8 cellular contexts compared by ENCODE assay signal in the genomic region with DNA sequence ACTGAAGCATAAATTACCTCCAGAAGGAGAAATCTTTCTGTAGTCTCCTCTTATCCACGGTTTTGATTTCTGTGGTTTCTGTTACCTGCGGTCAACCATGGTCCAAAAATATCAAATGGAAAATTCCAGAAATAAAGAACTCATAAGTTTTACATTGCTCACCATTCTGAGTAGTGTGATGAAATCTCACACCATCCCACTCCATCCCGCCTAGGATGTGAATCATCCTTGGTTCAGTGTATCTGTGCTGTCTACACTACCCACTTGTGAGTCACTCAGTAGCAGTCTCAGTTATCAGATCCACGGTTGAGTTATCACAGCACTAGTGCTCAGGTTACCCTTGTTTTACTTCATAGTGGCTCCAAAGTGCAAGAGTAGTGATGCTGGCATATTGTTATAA.
DNase-seq lines count a peak whose midpoint lies in the region; ATAC-seq lines count a peak whose summit lies in the region.

No MANE protein-coding gene starts in this region.

- ATAC-seq in HG02981 (IDR thresholded peaks at IDR 0.05; ENCODE audit: unreplicated experiment) (no peak), GM18517 (IDR thresholded peaks at IDR 0.05; ENCODE audit: unreplicated experiment) (no peak)

- peak; percentile 1 to 3 for DNase-seq in stimulated activated CD4-positive, alpha-beta T cell treated with anti-CD3 and anti-CD28 coated beads, Interleukin-15, amount 100 ng/mL, for 48 hours (ENCODE audit: low read depth in 2 of 2)
- DNase-seq in stimulated activated CD4-positive, alpha-beta T cell treated with anti-CD3 and anti-CD28 coated beads, Interleukin-12 subunit alpha, Interleukin-12 subunit beta, amount 100 ng/mL, for 4 hours: no peak
- DNase-seq in SW480 (ENCODE audit: low spot score) (peak; percentile 46), iris pigment epithelial cell (ENCODE audit: low read depth) (peak; percentile 99), middle frontal gyrus (ENCODE audit: extremely low spot score, low spot score) (no peak)
- DNase-seq in central memory CD4-positive, alpha-beta T cell: no peak

Comparison
In these comparisons a context has a peak if more than half of its experiments do, and no peak if none do; other contexts are left out.
1. DNase-seq: peak in stimulated activated CD4-positive, alpha-beta T cell treated with anti-CD3 and anti-CD28 coated beads, Interleukin-15, amount 100 ng/mL, for 48 hours (2 of 2), SW480 (single experiment) and iris pigment epithelial cell (single experiment); none in stimulated activated CD4-positive, alpha-beta T cell treated with anti-CD3 and anti-CD28 coated beads, Interleukin-12 subunit alpha, Interleukin-12 subunit beta, amount 100 ng/mL, for 4 hours (single experiment), middle frontal gyrus (single experiment) and central memory CD4-positive, alpha-beta T cell (single experiment).